In the genomic region with DNA sequence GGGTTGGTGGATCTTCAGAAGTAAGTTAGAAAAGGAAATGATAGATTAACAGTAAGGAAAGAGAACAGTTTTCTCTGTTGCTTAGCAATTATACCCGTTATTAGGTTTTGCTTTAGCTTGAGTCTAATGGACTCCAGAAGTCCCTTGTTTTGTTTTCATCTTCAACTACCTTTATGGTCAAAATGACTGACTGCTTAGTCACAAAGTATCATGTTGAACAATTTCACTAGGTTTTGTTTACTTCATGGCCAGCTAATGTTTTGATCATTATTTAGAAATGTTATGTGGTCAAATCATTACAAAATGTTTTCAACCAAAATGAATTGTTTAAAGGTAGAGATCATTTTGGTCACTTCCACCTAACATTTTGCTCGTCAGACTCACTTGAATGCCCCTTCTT, we compare ENCODE assay signal across 8 cellular contexts. TPM values are rescaled to one million over a fixed set of nuclear protein-coding genes. Genes with fewer than 3 reads are reported as not detected.
DNase-seq lines count a peak whose midpoint lies in the region; ATAC-seq and TF ChIP-seq lines count a peak whose summit lies in the region.

No MANE protein-coding gene starts in this region.

- H3K27me3 Mint-ChIP-seq in activated T-helper 1 cell treated with anti-CD3 and anti-CD28 coated beads, Interleukin-12 subunit alpha, Interleukin-12 subunit beta, Interleukin-2, Interleukin-4 antibody, amounts not matched to agents 30 ng/mL and 10 ng/mL and 1 ng/mL, durations not matched to agents 14 hours and 24 hours and 36 hours (ENCODE audit: insufficient read depth), result peaks cover 27% of the 10 kb centered on the region

- H3K9me3 Mint-ChIP-seq in activated T-helper 1 cell treated with anti-CD3 and anti-CD28 coated beads, Interleukin-12 subunit alpha, Interleukin-12 subunit beta, Interleukin-2, Interleukin-4 antibody, amounts not matched to agents 30 ng/mL and 10 ng/mL and 1 ng/mL, durations not matched to agents 14 hours and 24 hours and 36 hours, result no peaks in the 10 kb centered on the region

- peaks cover 7% of the 10 kb centered on the region for H3K36me3 Mint-ChIP-seq in activated T-helper 1 cell treated with anti-CD3 and anti-CD28 coated beads, Interleukin-12 subunit alpha, Interleukin-12 subunit beta, Interleukin-2, Interleukin-4 antibody, amounts not matched to agents 30 ng/mL and 10 ng/mL and 1 ng/mL, durations not matched to agents 14 hours and 24 hours and 36 hours (ENCODE audit: low read depth)

- no peaks in the 10 kb centered on the region for H3K27me3 ChIP-seq in H7 (ENCODE audit: control insufficient read depth, insufficient read depth, low read length)

- intact Hi-C loops in activated T-helper 1 cell treated with anti-CD3 and anti-CD28 coated beads, Interleukin-12 subunit alpha, Interleukin-12 subunit beta, Interleukin-2, Interleukin-4 antibody, amounts not matched to agents 30 ng/mL and 10 ng/mL and 1 ng/mL, durations not matched to agents 14 hours and 24 hours and 36 hours (cut with micrococcal nuclease), result no loop called here

- H3K36me3 ChIP-seq in H7 (replicated peaks; ENCODE audit: control insufficient read depth, insufficient read depth, low read length), result peaks cover 3% of the 10 kb centered on the region

- TF ChIP-seq CTCF in AG09309 (IDR thresholded peaks at IDR 0.05; ENCODE audit: control insufficient read depth, insufficient read depth, low read depth, low read length, missing control alignments), result no peak

- H3K4me1 Mint-ChIP-seq in activated T-helper 1 cell treated with anti-CD3 and anti-CD28 coated beads, Interleukin-12 subunit alpha, Interleukin-12 subunit beta, Interleukin-2, Interleukin-4 antibody, amounts not matched to agents 30 ng/mL and 10 ng/mL and 1 ng/mL, durations not matched to agents 14 hours and 24 hours and 36 hours (ENCODE audit: low read depth), result peaks cover 37% of the 10 kb centered on the region

- peak overlapping the region; percentile 55 for H3K27ac Mint-ChIP-seq in activated T-helper 1 cell treated with anti-CD3 and anti-CD28 coated beads, Interleukin-12 subunit alpha, Interleukin-12 subunit beta, Interleukin-2, Interleukin-4 antibody, amounts not matched to agents 30 ng/mL and 10 ng/mL and 1 ng/mL, durations not matched to agents 14 hours and 24 hours and 36 hours

- peak overlapping the region; percentile 91 for H3K4me3 ChIP-seq in AG09309 (ENCODE audit: control insufficient read depth, low read depth, low read length)
- H3K4me3 ChIP-seq in H7 (ENCODE audit: insufficient read depth, low read depth, low read length), result peak overlapping the region; percentile 98; the same call in 1 of the 2 replicates

- DNase-seq in AG09309 (ENCODE audit: low read depth) (no peak), H7 (no peak), kidney glomerular epithelial cell (lab: John Stamatoyannopoulos, UW) (peak; percentile 18)
- DNase-seq in activated T-helper 1 cell treated with anti-CD3 and anti-CD28 coated beads, Interleukin-12 subunit alpha, Interleukin-12 subunit beta, Interleukin-2, Interleukin-4 antibody, amounts not matched to agents 30 ng/mL and 10 ng/mL and 1 ng/mL, durations not matched to agents 14 hours and 24 hours and 36 hours (ENCODE audit: low spot score), result no peak

- ATAC-seq in HG03280 (IDR thresholded peaks at IDR 0.05; ENCODE audit: unreplicated experiment), result no peak
- ATAC-seq in GM18858 (IDR thresholded peaks at IDR 0.05; ENCODE audit: unreplicated experiment), result no peak
- no peak for ATAC-seq in GM21390 (IDR thresholded peaks at IDR 0.05; ENCODE audit: unreplicated experiment)
- ATAC-seq in GM21576 (IDR thresholded peaks at IDR 0.05; ENCODE audit: unreplicated experiment), result no peak

- H3K4me3 Mint-ChIP-seq in activated T-helper 1 cell treated with anti-CD3 and anti-CD28 coated beads, Interleukin-12 subunit alpha, Interleukin-12 subunit beta, Interleukin-2, Interleukin-4 antibody, amounts not matched to agents 30 ng/mL and 10 ng/mL and 1 ng/mL, durations not matched to agents 14 hours and 24 hours and 36 hours, result peak overlapping the region; percentile 92

RNA-seq across cellular contexts. Expression of gene UBN2, which starts 1.9 kb away (rescaled TPM):
- total RNA-seq in H7 (2014; rRNA removed; shearing (Covaris generic)), result 6.5 and 10.1 TPM in 2 replicates
- total RNA-seq in activated T-helper 1 cell treated with anti-CD3 and anti-CD28 coated beads, Interleukin-12 subunit alpha, Interleukin-12 subunit beta, Interleukin-2, Interleukin-4 antibody, amounts not matched to agents 30 ng/mL and 10 ng/mL and 1 ng/mL, durations not matched to agents 14 hours and 24 hours and 36 hours, result 14.7 and 15.6 TPM in 2 replicates
